ENCODE assay signal across 9 cellular contexts in genomic region chr17:47254403-47254943, GRCh38. TPM values are rescaled to one million over a fixed set of nuclear protein-coding genes. Genes with fewer than 3 reads are reported as not detected.
DNase-seq lines count a peak whose midpoint lies in the region; TF ChIP-seq lines count a peak whose summit lies in the region.
"Had no signal": no experiment of that assay in that cellular context is flagged by ENCODE, and none has a peak within 500 bp of the region (broad histone marks: within the 10 kb centered on the region; RNA-seq: fewer than 3 reads in every experiment).

No MANE protein-coding gene starts in this region.

- H3K27me3 ChIP-seq in thyroid gland, result no peaks in the 10 kb centered on the region

- 10 to 14% methylated on average over 15 of the region's 15 CpGs for WGBS in thyroid gland, 2 donors

- H3K4me1 ChIP-seq in thyroid gland, result peaks cover 24 to 32% of the 10 kb centered on the region in 2 donors

- no peak overlapping the region for H3K27ac Mint-ChIP-seq in activated CD4-positive, alpha-beta T cell treated with anti-CD3 and anti-CD28 coated beads, Interleukin-2, amount 10 ng/mL, durations not matched to agents 24 days and 14 days
- H3K27ac Mint-ChIP-seq in activated naive CD8-positive, alpha-beta T cell treated with anti-CD3 and anti-CD28 coated beads for 36 hours, result no peak overlapping the region

- no peaks in the 10 kb centered on the region for H3K9me3 ChIP-seq in thyroid gland

- H3K9me3 Mint-ChIP-seq in activated CD4-positive, alpha-beta T cell treated with anti-CD3 and anti-CD28 coated beads, Interleukin-2, amount 10 ng/mL, durations not matched to agents 24 days and 14 days, result no peaks in the 10 kb centered on the region
- no peaks in the 10 kb centered on the region for H3K9me3 Mint-ChIP-seq in activated naive CD8-positive, alpha-beta T cell treated with anti-CD3 and anti-CD28 coated beads for 36 hours

- H3K4me3 Mint-ChIP-seq in activated CD4-positive, alpha-beta T cell treated with anti-CD3 and anti-CD28 coated beads, Interleukin-2, amount 10 ng/mL, durations not matched to agents 24 days and 14 days, result peak overlapping the region; percentile 87
- H3K4me3 Mint-ChIP-seq in activated naive CD8-positive, alpha-beta T cell treated with anti-CD3 and anti-CD28 coated beads for 36 hours, result peak overlapping the region; percentile 82

- peak; percentile 57 for DNase-seq in activated CD4-positive, alpha-beta T cell treated with anti-CD3 and anti-CD28 coated beads, Interleukin-2, amount 10 ng/mL, durations not matched to agents 24 days and 14 days
- DNase-seq in activated CD4-positive, alpha-beta T cell treated with anti-CD3 and anti-CD28 coated beads, Interleukin-2, amount 50 U/mL, for 1 hour, result no peak
- DNase-seq in activated naive CD8-positive, alpha-beta T cell treated with anti-CD3 and anti-CD28 coated beads for 36 hours, result no peak
- DNase-seq in kidney tubule cell (ENCODE audit: low spot score), result peak; percentile 43
- peak in 1 of 2 donors; percentile 45 for DNase-seq in thyroid gland
- no peak for DNase-seq in superior temporal gyrus (ENCODE audit: extremely low spot score)
- no peak for DNase-seq in midbrain (lab: John Stamatoyannopoulos, UW)
- no peak for DNase-seq in NCI-H510A treated with DMSO at 0.1 percent for 48 hours (lab: John Stamatoyannopoulos, UW)
- DNase-seq: DMS153 had no signal

- H3K27me3 Mint-ChIP-seq in activated CD4-positive, alpha-beta T cell treated with anti-CD3 and anti-CD28 coated beads, Interleukin-2, amount 10 ng/mL, durations not matched to agents 24 days and 14 days, result peaks cover 69% of the 10 kb centered on the region
- peaks cover 75% of the 10 kb centered on the region for H3K27me3 Mint-ChIP-seq in activated naive CD8-positive, alpha-beta T cell treated with anti-CD3 and anti-CD28 coated beads for 36 hours

- no peaks in the 10 kb centered on the region for H3K36me3 ChIP-seq in thyroid gland

- intact Hi-C loops in activated CD4-positive, alpha-beta T cell treated with anti-CD3 and anti-CD28 coated beads, Interleukin-2, amount 10 ng/mL, durations not matched to agents 24 days and 14 days (cut with micrococcal nuclease), result no loop called here
- intact Hi-C loops in thyroid gland (cut with DNase I), result no loop called here

- peak overlapping the region; percentile 87 to 98 (median 95) for H3K27ac ChIP-seq in thyroid gland

- no peaks in the 10 kb centered on the region for H3K36me3 Mint-ChIP-seq in activated CD4-positive, alpha-beta T cell treated with anti-CD3 and anti-CD28 coated beads, Interleukin-2, amount 10 ng/mL, durations not matched to agents 24 days and 14 days (ENCODE audit: low read depth)
- no peaks in the 10 kb centered on the region for H3K36me3 Mint-ChIP-seq in activated naive CD8-positive, alpha-beta T cell treated with anti-CD3 and anti-CD28 coated beads for 36 hours

- no peak for TF ChIP-seq CTCF in thyroid gland (IDR thresholded peaks at IDR 0.05)

- no peak for TF ChIP-seq POLR2A in thyroid gland (IDR thresholded peaks at IDR 0.05)

- H3K4me3 ChIP-seq in thyroid gland (replicated peaks in 1 of 3), result peak overlapping the region; percentile 67 to 85 (median 82)

- peaks cover 25% of the 10 kb centered on the region for H3K4me1 Mint-ChIP-seq in activated CD4-positive, alpha-beta T cell treated with anti-CD3 and anti-CD28 coated beads, Interleukin-2, amount 10 ng/mL, durations not matched to agents 24 days and 14 days
- H3K4me1 Mint-ChIP-seq in activated naive CD8-positive, alpha-beta T cell treated with anti-CD3 and anti-CD28 coated beads for 36 hours, result peaks cover 16% of the 10 kb centered on the region

RNA-seq across cellular contexts. Expression of gene ITGB3, which starts 0.8 kb away (rescaled TPM):
- not detected in 2 replicates for total RNA-seq in activated CD4-positive, alpha-beta T cell treated with anti-CD3 and anti-CD28 coated beads, Interleukin-2, amount 10 ng/mL, durations not matched to agents 24 days and 14 days
- under 1 TPM in 1 of 2 experiments, not detected in 1; 0.06 TPM for total RNA-seq in activated naive CD8-positive, alpha-beta T cell treated with anti-CD3 and anti-CD28 coated beads for 36 hours
- total RNA-seq in thyroid gland, result 100 to 1,000 TPM; 102 to 260 (median 149) TPM

RNA-seq across cellular contexts. Expression of gene MYL4, which starts 45.3 kb away (rescaled TPM):
- total RNA-seq in activated CD4-positive, alpha-beta T cell treated with anti-CD3 and anti-CD28 coated beads, Interleukin-2, amount 10 ng/mL, durations not matched to agents 24 days and 14 days, result not detected in 2 replicates
- not detected for total RNA-seq in activated naive CD8-positive, alpha-beta T cell treated with anti-CD3 and anti-CD28 coated beads for 36 hours
- 10 to 100 TPM in 1 of 4 donors, 1 to 10 TPM in 3; 5.2 to 11.0 (median 6.2) TPM for total RNA-seq in thyroid gland

Comparison
In these comparisons a context has a peak if more than half of its experiments do, and no peak if none do; other contexts are left out.
1. DNase-seq: peak in activated CD4-positive, alpha-beta T cell treated with anti-CD3 and anti-CD28 coated beads, Interleukin-2, amount 10 ng/mL, durations not matched to agents 24 days and 14 days (single experiment) and kidney tubule cell (single experiment); none in activated CD4-positive, alpha-beta T cell treated with anti-CD3 and anti-CD28 coated beads, Interleukin-2, amount 50 U/mL, for 1 hour (single experiment), activated naive CD8-positive, alpha-beta T cell treated with anti-CD3 and anti-CD28 coated beads for 36 hours (single experiment), superior temporal gyrus (single experiment), midbrain (single experiment) and NCI-H510A treated with DMSO at 0.1 percent for 48 hours (single experiment).
2. RNA of gene ITGB3, which starts 0.8 kb away (total RNA-seq): 102 to 260 TPM in thyroid gland; 0.06 TPM in activated naive CD8-positive, alpha-beta T cell treated with anti-CD3 and anti-CD28 coated beads for 36 hours and not detected in activated CD4-positive, alpha-beta T cell treated with anti-CD3 and anti-CD28 coated beads, Interleukin-2, amount 10 ng/mL, durations not matched to agents 24 days and 14 days; every median in the first group is over 10 times any median in the second.